In the genomic region with DNA sequence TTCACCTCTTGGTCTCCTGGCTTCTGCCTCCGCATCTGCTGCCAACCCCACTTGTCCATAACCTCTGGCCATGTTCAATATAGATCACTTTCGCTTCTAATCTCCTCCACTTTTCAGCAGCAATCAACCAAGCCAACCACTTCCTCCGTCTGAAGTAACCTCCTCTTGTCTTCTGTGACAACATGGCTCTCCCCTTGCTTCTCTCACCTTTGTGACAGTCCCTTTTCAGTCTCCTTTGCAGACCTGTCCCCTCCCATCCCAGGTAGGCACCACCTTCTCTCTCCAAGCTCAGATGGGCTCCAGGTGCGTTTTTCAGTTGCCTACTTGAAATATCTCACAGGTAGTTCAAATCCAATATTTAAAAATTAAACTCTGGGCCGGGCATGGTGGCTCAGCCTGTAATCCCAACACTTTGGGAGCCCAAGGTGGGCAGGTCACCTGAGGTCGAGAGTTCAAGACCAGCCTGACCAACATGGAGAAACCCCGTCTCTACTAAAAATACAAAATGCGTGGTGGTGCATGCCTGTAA, we compare ENCODE assay signal across 14 cellular contexts. TPM values are rescaled to one million over a fixed set of nuclear protein-coding genes. Genes with fewer than 3 reads are reported as not detected.
DNase-seq lines count a peak whose midpoint lies in the region; ATAC-seq and TF ChIP-seq lines count a peak whose summit lies in the region.
"Had no signal": no experiment of that assay in that cellular context is flagged by ENCODE, and none has a peak within 500 bp of the region (broad histone marks: within the 10 kb centered on the region; RNA-seq: fewer than 3 reads in every experiment).

No MANE protein-coding gene starts in this region.

- peaks cover 5% of the 10 kb centered on the region for H3K9me3 Mint-ChIP-seq in T-helper 2 cell treated with Interferon-gamma antibody and Interleukin-4, amounts not matched to agents 5 μg/mL and 100 μg/mL, for 36 hours
- H3K9me3 Mint-ChIP-seq in effector memory CD8-positive, alpha-beta T cell, result no peaks in the 10 kb centered on the region

- no peak overlapping the region for H3K9ac ChIP-seq in BLaER1 treated with 17β-estradiol and CSF1 and Interleukin-3, amounts not matched to agents 10 nM and 100 nM
- H3K9ac ChIP-seq in neuronal stem cell (ENCODE audit: low read depth, low read length, poor library complexity), result no peak overlapping the region

- CTCF ChIA-PET in GM10248 (lab: Yijun Ruan, JAX), result interaction anchor here (7.8 kb wide), 1 partner anchor 31 kb away, joined by 133 read pairs; no protein-coding TSS in a partner anchor

- no peaks in the 10 kb centered on the region for H3K27me3 Mint-ChIP-seq in T-helper 2 cell treated with Interferon-gamma antibody and Interleukin-4, amounts not matched to agents 5 μg/mL and 100 μg/mL, for 36 hours (ENCODE audit: low read depth)
- H3K27me3 Mint-ChIP-seq in effector memory CD8-positive, alpha-beta T cell, result no peaks in the 10 kb centered on the region

- H3K27ac ChIP-seq in BLaER1 treated with 17β-estradiol and CSF1 and Interleukin-3, amounts not matched to agents 10 nM and 100 nM, result peak overlapping the region in 2 of 11 experiments; percentile 3 to 46; a peak in 3 of 22 replicates
- no peak overlapping the region for H3K27ac ChIP-seq in neuronal stem cell (replicated peaks; ENCODE audit: low read length)
- H3K27ac ChIP-seq: SK-N-MC had no signal

- POLR2A ChIA-PET in GM10248 (lab: Yijun Ruan, JAX), result no interaction called here

- H3K36me3 ChIP-seq in BLaER1 treated with 17β-estradiol and CSF1 and Interleukin-3, amounts not matched to agents 10 nM and 100 nM, result no peaks in the 10 kb centered on the region
- H3K36me3 ChIP-seq in neuronal stem cell (replicated peaks in 1 of 2; ENCODE audit: control insufficient read depth in 2 of 2, insufficient read depth in 2 of 2, low read length in 2 of 2), result no peaks in the 10 kb centered on the region

- no peak overlapping the region for H4K91ac ChIP-seq in neuronal stem cell (ENCODE audit: low read depth, low read length, poor library complexity)

- H2BK5ac ChIP-seq in neuronal stem cell (ENCODE audit: low read length), result no peak overlapping the region

- H3K27me3 ChIP-seq in BLaER1 treated with 17β-estradiol and CSF1 and Interleukin-3, amounts not matched to agents 10 nM and 100 nM, result no peaks in the 10 kb centered on the region
- H3K27me3 ChIP-seq in neuronal stem cell (ENCODE audit: control insufficient read depth in 3 of 3, insufficient read depth in 3 of 3, low read depth in 1 of 3, low read length in 3 of 3), result no peaks in the 10 kb centered on the region

- peak overlapping the region; percentile 79 for H3K4me3 Mint-ChIP-seq in T-helper 2 cell treated with Interferon-gamma antibody and Interleukin-4, amounts not matched to agents 5 μg/mL and 100 μg/mL, for 36 hours
- H3K4me3 Mint-ChIP-seq in effector memory CD8-positive, alpha-beta T cell, result peak overlapping the region; percentile 65

- peaks cover 22% of the 10 kb centered on the region for H3K36me3 Mint-ChIP-seq in T-helper 2 cell treated with Interferon-gamma antibody and Interleukin-4, amounts not matched to agents 5 μg/mL and 100 μg/mL, for 36 hours (ENCODE audit: low read depth)
- H3K36me3 Mint-ChIP-seq in effector memory CD8-positive, alpha-beta T cell (ENCODE audit: insufficient read depth), result peaks cover 8% of the 10 kb centered on the region

- peak; percentile 54 for ATAC-seq in effector memory CD8-positive, alpha-beta T cell (replicated peaks)
- ATAC-seq: right cardiac atrium had no signal

- H4K20me1 ChIP-seq in BLaER1 treated with 17β-estradiol and CSF1 and Interleukin-3, amounts not matched to agents 10 nM and 100 nM, result no peaks in the 10 kb centered on the region

- H3K14ac ChIP-seq in neuronal stem cell (ENCODE audit: low read length), result no peak overlapping the region

- H2BK120ac ChIP-seq in neuronal stem cell (ENCODE audit: low read depth, low read length), result no peak overlapping the region

- H3K79me1 ChIP-seq in neuronal stem cell (ENCODE audit: low read depth, low read length), result no peaks in the 10 kb centered on the region

- H2BK12ac ChIP-seq in neuronal stem cell (ENCODE audit: low read length), result no peak overlapping the region

- no peak overlapping the region for H3K18ac ChIP-seq in neuronal stem cell (ENCODE audit: low read length)

- DNase-seq in GM10248 (ENCODE audit: extremely low spot score) (peak; percentile 45), AML-193 (lab: John Stamatoyannopoulos, UW) (no peak), neuronal stem cell (ENCODE audit: low spot score) (no peak), glomerular visceral epithelial cell (ENCODE audit: extremely low spot score) (no peak)
- DNase-seq in T-helper 2 cell treated with Interferon-gamma antibody and Interleukin-4, amounts not matched to agents 5 μg/mL and 100 μg/mL, for 36 hours (ENCODE audit: low spot score), result peak; percentile 23
- peak in 2 of 3 experiments; percentile 31 to 40 for DNase-seq in effector memory CD8-positive, alpha-beta T cell
- DNase-seq in stimulated activated CD4-positive, alpha-beta T cell treated with anti-CD3 and anti-CD28 coated beads, Interleukin-4, amount 100 ng/mL, for 24 hours, result no peak
- DNase-seq: aorta; Kasumi-1; NCI-H2107; NK-92 treated with Interleukin-12 subunit alpha and Interleukin-12 subunit beta, amount 100 ng/mL, for 24 hours; right cardiac atrium had no signal

- H3K23ac ChIP-seq in neuronal stem cell (ENCODE audit: low read depth, low read length, poor library complexity), result no peak overlapping the region

- H2BK15ac ChIP-seq in neuronal stem cell (ENCODE audit: low read length), result no peak overlapping the region

- peak overlapping the region; percentile 6 to 70 (median 50); a peak in 18 of 22 replicates for H3K4me2 ChIP-seq in BLaER1 treated with 17β-estradiol and CSF1 and Interleukin-3, amounts not matched to agents 10 nM and 100 nM
- no peak overlapping the region for H3K4me2 ChIP-seq in neuronal stem cell (ENCODE audit: insufficient read depth, low read length, poor library complexity, severe bottlenecking)

- peak overlapping the region; percentile 92 for H3K27ac Mint-ChIP-seq in T-helper 2 cell treated with Interferon-gamma antibody and Interleukin-4, amounts not matched to agents 5 μg/mL and 100 μg/mL, for 36 hours
- H3K27ac Mint-ChIP-seq in effector memory CD8-positive, alpha-beta T cell, result peak overlapping the region; percentile 80 to 95

- no peak overlapping the region for H2AFZ ChIP-seq in neuronal stem cell (ENCODE audit: low read length)

- no peak overlapping the region for H3K4ac ChIP-seq in neuronal stem cell (ENCODE audit: low read length)

- H3K4me1 ChIP-seq in BLaER1 treated with 17β-estradiol and CSF1 and Interleukin-3, amounts not matched to agents 10 nM and 100 nM, result peaks cover 27 to 36% (median 30%) of the 10 kb centered on the region in 10 experiments
- H3K4me1 ChIP-seq in neuronal stem cell (ENCODE audit: control insufficient read depth in 2 of 2, insufficient read depth in 1 of 2, low read depth in 1 of 2, low read length in 2 of 2), result peaks cover 8 to 23% of the 10 kb centered on the region in 2 donors

- no peak for TF ChIP-seq CTCF in GM10248 (IDR thresholded peaks at IDR 0.05; ENCODE audit: control extremely low read depth, extremely low read depth, low read depth, missing control alignments)

- H3K9me3 ChIP-seq in BLaER1 treated with 17β-estradiol and CSF1 and Interleukin-3, amounts not matched to agents 10 nM and 100 nM (replicated peaks in 1 of 11), result no peaks in the 10 kb centered on the region
- H3K9me3 ChIP-seq in neuronal stem cell (replicated peaks in 1 of 2; ENCODE audit: control insufficient read depth in 2 of 2, insufficient read depth in 1 of 2, low read depth in 1 of 2, low read length in 2 of 2), result no peaks in the 10 kb centered on the region

- no peak overlapping the region for H3K4me3 ChIP-seq in BLaER1 treated with 17β-estradiol and CSF1 and Interleukin-3, amounts not matched to agents 10 nM and 100 nM
- no peak overlapping the region for H3K4me3 ChIP-seq in neuronal stem cell (ENCODE audit: low read length in 2 of 2)
- H3K4me3 ChIP-seq: SK-N-MC had no signal

- H3K4me1 Mint-ChIP-seq in T-helper 2 cell treated with Interferon-gamma antibody and Interleukin-4, amounts not matched to agents 5 μg/mL and 100 μg/mL, for 36 hours (ENCODE audit: low read depth), result peaks cover 60% of the 10 kb centered on the region
- H3K4me1 Mint-ChIP-seq in effector memory CD8-positive, alpha-beta T cell (ENCODE audit: low read depth in 2 of 2), result peaks cover 60 to 63% of the 10 kb centered on the region in 2 donors

- no peak overlapping the region for H4K8ac ChIP-seq in neuronal stem cell (ENCODE audit: low read depth, low read length)

- H2AK5ac ChIP-seq in neuronal stem cell (ENCODE audit: low read depth, low read length), result no peak overlapping the region

- no CpG with 5 or more reads among the region's 8 CpGs for WGBS in neuronal stem cell (ENCODE audit: extremely low coverage in 2 of 2, insufficient read length in 2 of 2, insufficient replicate concordance in 1 of 2), 2 donors

RNA-seq across cellular contexts. Expression of a gene that starts 4.7 kb away (rescaled TPM):
- 0.52 TPM for polyA plus RNA-seq in neuronal stem cell (2013, experiment 1 of 2)
- 0.78 TPM for polyA plus RNA-seq in neuronal stem cell (2013, experiment 2 of 2)

RNA-seq across cellular contexts. Expression of a gene that starts 41.7 kb away (rescaled TPM):
- not detected for polyA plus RNA-seq in neuronal stem cell (2013, experiment 1 of 2)
- not detected for polyA plus RNA-seq in neuronal stem cell (2013, experiment 2 of 2)

Comparison
In these comparisons a context has a peak if more than half of its experiments do, and no peak if none do; other contexts are left out.
1. DNase-seq: peak in GM10248 (single experiment), T-helper 2 cell treated with Interferon-gamma antibody and Interleukin-4, amounts not matched to agents 5 μg/mL and 100 μg/mL, for 36 hours (single experiment) and effector memory CD8-positive, alpha-beta T cell (2 of 3); none in AML-193 (0 of 2), neuronal stem cell (single experiment), glomerular visceral epithelial cell (single experiment) and stimulated activated CD4-positive, alpha-beta T cell treated with anti-CD3 and anti-CD28 coated beads, Interleukin-4, amount 100 ng/mL, for 24 hours (single experiment).